8 cellular contexts compared by ENCODE assay signal in genomic region chr7:17299477-17299991, GRCh38. TPM values are rescaled to one million over a fixed set of nuclear protein-coding genes. Genes with fewer than 3 reads are reported as not detected.
DNase-seq lines count a peak whose midpoint lies in the region; ATAC-seq and TF ChIP-seq lines count a peak whose summit lies in the region.

No MANE protein-coding gene starts in this region.

- no peak for TF ChIP-seq RAD21 in Ishikawa (IDR thresholded peaks at IDR 0.05; ENCODE audit: low read depth)

- peak overlapping the region; percentile 24 for H2AFZ ChIP-seq in fibroblast of lung (ENCODE audit: low read length)

- H3K4me3 ChIP-seq in fibroblast of lung (replicated peaks in 1 of 4; ENCODE audit: control extremely low read depth in 1 of 4, insufficient read depth in 1 of 4, low read depth in 3 of 4, low read length in 4 of 4): peak overlapping the region; percentile 82 to 94 (median 91)

- H4K20me1 ChIP-seq in fibroblast of lung (ENCODE audit: control insufficient read depth, extremely low read depth, insufficient read depth, low read length): no peaks in the 10 kb centered on the region

- H3K27me3 ChIP-seq in fibroblast of lung (ENCODE audit: control insufficient read depth, insufficient read depth, low read length): no peaks in the 10 kb centered on the region

- peak overlapping the region; percentile 97 for H3K27ac Mint-ChIP-seq in activated CD4-positive, alpha-beta T cell treated with anti-CD3 and anti-CD28 coated beads, Interleukin-2, amount 10 ng/mL, durations not matched to agents 24 days and 14 days
- no peak overlapping the region for H3K27ac Mint-ChIP-seq in neural crest cell (ENCODE audit: unreplicated experiment)

- peak overlapping the region; percentile 96 for H3K4me3 Mint-ChIP-seq in activated CD4-positive, alpha-beta T cell treated with anti-CD3 and anti-CD28 coated beads, Interleukin-2, amount 10 ng/mL, durations not matched to agents 24 days and 14 days
- H3K4me3 Mint-ChIP-seq in neural crest cell: peak overlapping the region; percentile 85

- H3K36me3 Mint-ChIP-seq in activated CD4-positive, alpha-beta T cell treated with anti-CD3 and anti-CD28 coated beads, Interleukin-2, amount 10 ng/mL, durations not matched to agents 24 days and 14 days (ENCODE audit: low read depth): peaks cover 11% of the 10 kb centered on the region
- H3K36me3 Mint-ChIP-seq in neural crest cell (ENCODE audit: low read depth): peaks cover 7% of the 10 kb centered on the region

- ATAC-seq in GM19452 (IDR thresholded peaks at IDR 0.05; ENCODE audit: unreplicated experiment): peak; percentile 2
- no peak for ATAC-seq in HG03457 (IDR thresholded peaks at IDR 0.05; ENCODE audit: unreplicated experiment)

- peaks cover 2% of the 10 kb centered on the region for H3K27me3 Mint-ChIP-seq in activated CD4-positive, alpha-beta T cell treated with anti-CD3 and anti-CD28 coated beads, Interleukin-2, amount 10 ng/mL, durations not matched to agents 24 days and 14 days
- H3K27me3 Mint-ChIP-seq in neural crest cell (ENCODE audit: low read depth): peaks cover 44% of the 10 kb centered on the region

- peaks cover 60% of the 10 kb centered on the region for H3K79me2 ChIP-seq in fibroblast of lung (ENCODE audit: control insufficient read depth, insufficient read depth, low read length)

- TF ChIP-seq EP300 in Ishikawa (IDR thresholded peaks at IDR 0.05; ENCODE audit: borderline replicate concordance): no peak

- peaks cover 31% of the 10 kb centered on the region for H3K4me1 Mint-ChIP-seq in activated CD4-positive, alpha-beta T cell treated with anti-CD3 and anti-CD28 coated beads, Interleukin-2, amount 10 ng/mL, durations not matched to agents 24 days and 14 days
- H3K4me1 Mint-ChIP-seq in neural crest cell: peaks cover 24% of the 10 kb centered on the region

- H3K36me3 ChIP-seq in fibroblast of lung (ENCODE audit: control insufficient read depth, insufficient read depth, low read length): no peaks in the 10 kb centered on the region

- H3K9ac ChIP-seq in fibroblast of lung (ENCODE audit: insufficient read depth, low read length): peak overlapping the region; percentile 84

- no peaks in the 10 kb centered on the region for H3K9me3 ChIP-seq in fibroblast of lung (ENCODE audit: control insufficient read depth, insufficient read depth, low read depth, low read length)

- H3K4me2 ChIP-seq in fibroblast of lung (ENCODE audit: extremely low read depth, insufficient read depth, low read length): peak overlapping the region; percentile 68

- H3K9me3 Mint-ChIP-seq in activated CD4-positive, alpha-beta T cell treated with anti-CD3 and anti-CD28 coated beads, Interleukin-2, amount 10 ng/mL, durations not matched to agents 24 days and 14 days: peaks cover 13% of the 10 kb centered on the region
- H3K9me3 Mint-ChIP-seq in neural crest cell: peaks cover 7% of the 10 kb centered on the region

- H3K27ac ChIP-seq in fibroblast of lung (ENCODE audit: insufficient read depth, low read length): peak overlapping the region; percentile 85

- peaks cover 3% of the 10 kb centered on the region for H3K4me1 ChIP-seq in fibroblast of lung (ENCODE audit: control insufficient read depth, extremely low read depth, insufficient read depth, low read length)

- peak; percentile 70 for DNase-seq in CD1c-positive myeloid dendritic cell (ENCODE audit: extremely low spot score)
- DNase-seq in activated CD4-positive, alpha-beta T cell treated with anti-CD3 and anti-CD28 coated beads, Interleukin-2, amount 10 ng/mL, durations not matched to agents 24 days and 14 days: peak; percentile 73
- peak; percentile 30 to 41 for DNase-seq in fibroblast of lung (ENCODE audit: low read depth in 2 of 2)
- DNase-seq in neural crest cell (ENCODE audit: low read depth, low spot score): no peak
- no peak for DNase-seq in NK-92 (lab: John Stamatoyannopoulos, UW; ENCODE audit: unreplicated experiment)

- intact Hi-C loops in activated CD4-positive, alpha-beta T cell treated with anti-CD3 and anti-CD28 coated beads, Interleukin-2, amount 10 ng/mL, durations not matched to agents 24 days and 14 days (cut with micrococcal nuclease): loop anchor here (1.0 to 5.0 kb wide), 8 partner anchors 25 to 652 kb away; partner anchors contain the start of genes ANKMY2 and BZW2

- TF ChIP-seq CTCF in fibroblast of lung (conservative IDR thresholded peaks at IDR 0.05 in 1 of 2, IDR thresholded peaks at IDR 0.05 in 1 of 2; ENCODE audit: low read depth in 1 of 2, low read length in 2 of 2): no peak
- no peak for TF ChIP-seq CTCF in neural crest cell (conservative IDR thresholded peaks at IDR 0.05)

TF ChIP-seq in Ishikawa, 13 proteins besides CTCF, POLR2A, EP300 and RAD21:
- TF ChIP-seq TEAD4 (IDR thresholded peaks at IDR 0.05): no peak
- 0 out of 2 replicates have a peak, but pooled peaks have one; percentile 19 for TF ChIP-seq TAF1 (IDR thresholded peaks at IDR 0.05; ENCODE audit: low read depth)
- TF ChIP-seq MAX (IDR thresholded peaks at IDR 0.05): peak; percentile 2; the same call in 1 of the 2 replicates

RNA-seq across cellular contexts. Expression of gene AHR, which starts 1.1 kb away (rescaled TPM):
- total RNA-seq in activated CD4-positive, alpha-beta T cell treated with anti-CD3 and anti-CD28 coated beads, Interleukin-2, amount 10 ng/mL, durations not matched to agents 24 days and 14 days: 28.2 and 30.7 TPM in 2 replicates
- total RNA-seq in fibroblast of lung: 63.4 and 84.4 TPM in 2 replicates
- polyA plus RNA-seq in fibroblast of lung: 10.2 and 15.4 TPM in 2 replicates
- polyA plus RNA-seq in fibroblast of lung (2012): 18.7 and 31.5 TPM in 2 replicates
- 32.3 and 60.6 TPM in 2 replicates for polyA minus RNA-seq in fibroblast of lung (ENCODE audit: low replicate concordance)
- total RNA-seq in neural crest cell: 12.1 and 13.0 TPM in 2 replicates

Comparison
In these comparisons a context has a peak if more than half of its experiments do, and no peak if none do; other contexts are left out.
1. DNase-seq: peak in CD1c-positive myeloid dendritic cell (single experiment), activated CD4-positive, alpha-beta T cell treated with anti-CD3 and anti-CD28 coated beads, Interleukin-2, amount 10 ng/mL, durations not matched to agents 24 days and 14 days (single experiment) and fibroblast of lung (2 of 2); none in neural crest cell (single experiment) and NK-92 (single experiment).